In genomic region chr12:49939307-49939706, GRCh38 we compare ENCODE assay signal across 1 cellular context.
TF ChIP-seq lines count a peak whose summit lies in the region.

No MANE protein-coding gene starts in this region.

TF ChIP-seq in HepG2, 621 proteins besides CTCF, POLR2A, EP300 and RAD21:
- no peak for TF ChIP-seq ZNF513 (CRISPR knock-in tag; conservative IDR thresholded peaks at IDR 0.05)
- TF ChIP-seq ZFP36 (IDR thresholded peaks at IDR 0.05; ENCODE audit: borderline replicate concordance, low read depth, low read length, partially characterized antibody), result no peak
- no peak for TF ChIP-seq ARID5B (CRISPR knock-in tag; IDR thresholded peaks at IDR 0.05)
- TF ChIP-seq ZNF530 (CRISPR knock-in tag; IDR thresholded peaks at IDR 0.05; ENCODE audit: low read depth), result no peak
- TF ChIP-seq ZNF367 (CRISPR knock-in tag; IDR thresholded peaks at IDR 0.05; ENCODE audit: borderline replicate concordance), result no peak
- TF ChIP-seq KDM4B (CRISPR knock-in tag; IDR thresholded peaks at IDR 0.05), result no peak
- TF ChIP-seq TOE1 (CRISPR knock-in tag; IDR thresholded peaks at IDR 0.05), result no peak
- no peak for TF ChIP-seq E2F1 (CRISPR knock-in tag; IDR thresholded peaks at IDR 0.05)
- no peak for TF ChIP-seq ZNF280B (CRISPR knock-in tag; IDR thresholded peaks at IDR 0.05; ENCODE audit: borderline replicate concordance)
- TF ChIP-seq ZNF558 (CRISPR knock-in tag; IDR thresholded peaks at IDR 0.05; ENCODE audit: borderline replicate concordance), result no peak
- TF ChIP-seq SETDB1 (CRISPR knock-in tag; IDR thresholded peaks at IDR 0.05; ENCODE audit: borderline replicate concordance), result no peak
- TF ChIP-seq RXRB (CRISPR knock-in tag; IDR thresholded peaks at IDR 0.05; ENCODE audit: borderline replicate concordance), result no peak
- TF ChIP-seq ZNF773 (CRISPR knock-in tag; IDR thresholded peaks at IDR 0.05; ENCODE audit: borderline replicate concordance), result no peak
- TF ChIP-seq GLI4 (CRISPR knock-in tag; IDR thresholded peaks at IDR 0.05; ENCODE audit: borderline replicate concordance), result no peak
- no peak for TF ChIP-seq EHMT2 (IDR thresholded peaks at IDR 0.05; ENCODE audit: borderline replicate concordance, low read depth, low read length)
- TF ChIP-seq ZNF660 (CRISPR knock-in tag; IDR thresholded peaks at IDR 0.05; ENCODE audit: borderline replicate concordance, low read depth), result no peak
- TF ChIP-seq HOXA5 (CRISPR knock-in tag; IDR thresholded peaks at IDR 0.05), result no peak
